Comparison of ENCODE assay signal across 8 cellular contexts in genomic region chr1:205229399-205229861, GRCh38. TPM values are rescaled to one million over a fixed set of nuclear protein-coding genes. Genes with fewer than 3 reads are reported as not detected.
A peak's percentile ranks its signal among the peaks of the same experiment; 100 is the strongest.
DNase-seq lines count a peak whose midpoint lies in the region; ATAC-seq and TF ChIP-seq lines count a peak whose summit lies in the region.

No MANE protein-coding gene starts in this region.

- DNase-seq in Calu3 (peak; percentile 68), Panc1 (ENCODE audit: low read depth, low spot score) (no peak), fibroblast of lung (ENCODE audit: low read depth in 2 of 2) (peak; percentile 53 to 78)
- peak; percentile 66 for DNase-seq in activated T-helper 1 cell treated with anti-CD3 and anti-CD28 coated beads, Interleukin-12 subunit alpha, Interleukin-12 subunit beta, Interleukin-2, Interleukin-4 antibody, amounts not matched to agents 30 ng/mL and 10 ng/mL and 1 ng/mL, durations not matched to agents 14 hours and 24 hours and 36 hours (ENCODE audit: low spot score)

- POLR2A ChIA-PET in Panc1 (lab: Charles Lee): interaction anchor here (0.7 kb wide), 1 partner anchor 9 kb away, joined by 8 read pairs; no protein-coding TSS in a partner anchor

- H3K9ac ChIP-seq in fibroblast of lung (ENCODE audit: insufficient read depth, low read length): no peak overlapping the region

- H3K4me3 ChIP-seq in Panc1 (ENCODE audit: low read depth in 2 of 2, low read length in 2 of 2) (peak overlapping the region; percentile 59 to 70), fibroblast of lung (replicated peaks in 1 of 4; ENCODE audit: control extremely low read depth in 1 of 4, insufficient read depth in 1 of 4, low read depth in 3 of 4, low read length in 4 of 4) (peak overlapping the region in 2 of 4 experiments; percentile 16 to 76)

- no peak for TF ChIP-seq EP300 in Ishikawa (IDR thresholded peaks at IDR 0.05; ENCODE audit: borderline replicate concordance)

- no peaks in the 10 kb centered on the region for H3K36me3 ChIP-seq in Panc1 (ENCODE audit: control insufficient read depth, insufficient read depth, low read length)
- H3K36me3 ChIP-seq in fibroblast of lung (ENCODE audit: control insufficient read depth, insufficient read depth, low read length): no peaks in the 10 kb centered on the region

- no peaks in the 10 kb centered on the region; the same call in 1 of the 2 replicates for H3K27me3 ChIP-seq in Panc1 (ENCODE audit: control insufficient read depth, insufficient read depth, low read length)
- H3K27me3 ChIP-seq in fibroblast of lung (ENCODE audit: control insufficient read depth, insufficient read depth, low read length): no peaks in the 10 kb centered on the region

- H3K4me1 ChIP-seq in Panc1 (ENCODE audit: control insufficient read depth, insufficient read depth, low read length) (peaks cover 9% of the 10 kb centered on the region), fibroblast of lung (ENCODE audit: control insufficient read depth, extremely low read depth, insufficient read depth, low read length) (peaks cover 4% of the 10 kb centered on the region)

- intact Hi-C loops in Calu3 (cut with micrococcal nuclease; ENCODE audit: unreplicated experiment) (loop anchor here (2.0 kb wide), 1 partner anchor 27 kb away; no protein-coding TSS in a partner anchor), Panc1 (cut with micrococcal nuclease; ENCODE audit: unreplicated experiment) (loop anchor here (1.0 to 5.0 kb wide), 2 partner anchors 27 to 107 kb away; partner anchors contain the start of gene RBBP5)
- intact Hi-C loops in activated T-helper 1 cell treated with anti-CD3 and anti-CD28 coated beads, Interleukin-12 subunit alpha, Interleukin-12 subunit beta, Interleukin-2, Interleukin-4 antibody, amounts not matched to agents 30 ng/mL and 10 ng/mL and 1 ng/mL, durations not matched to agents 14 hours and 24 hours and 36 hours (cut with micrococcal nuclease): loop anchor here (1.0 to 2.0 kb wide), 6 partner anchors 8 to 91 kb away; partner anchors contain the start of gene NUAK2

- ATAC-seq in Panc1: peak; percentile 73
- ATAC-seq in GM18498 (IDR thresholded peaks at IDR 0.05; ENCODE audit: unreplicated experiment): no peak

- peaks cover 5% of the 10 kb centered on the region for H3K27me3 Mint-ChIP-seq in Calu3 (ENCODE audit: unreplicated experiment)
- peaks cover 21% of the 10 kb centered on the region for H3K27me3 Mint-ChIP-seq in activated T-helper 1 cell treated with anti-CD3 and anti-CD28 coated beads, Interleukin-12 subunit alpha, Interleukin-12 subunit beta, Interleukin-2, Interleukin-4 antibody, amounts not matched to agents 30 ng/mL and 10 ng/mL and 1 ng/mL, durations not matched to agents 14 hours and 24 hours and 36 hours (ENCODE audit: insufficient read depth)
- H3K27me3 Mint-ChIP-seq in nephron (ENCODE audit: low read depth): peaks cover 9% of the 10 kb centered on the region

- peaks cover 28% of the 10 kb centered on the region for H3K4me1 Mint-ChIP-seq in Calu3 (ENCODE audit: low read depth, unreplicated experiment)
- peaks cover 63% of the 10 kb centered on the region for H3K4me1 Mint-ChIP-seq in activated T-helper 1 cell treated with anti-CD3 and anti-CD28 coated beads, Interleukin-12 subunit alpha, Interleukin-12 subunit beta, Interleukin-2, Interleukin-4 antibody, amounts not matched to agents 30 ng/mL and 10 ng/mL and 1 ng/mL, durations not matched to agents 14 hours and 24 hours and 36 hours (ENCODE audit: low read depth)
- peaks cover 55% of the 10 kb centered on the region for H3K4me1 Mint-ChIP-seq in nephron

- in situ Hi-C loops in Panc1 (cut with HindIII; ENCODE audit: low pct_unique_long_range_greater_than_20kb, low sequenced_read_pairs): no loop called here

- H3K4me3 Mint-ChIP-seq in Calu3 (ENCODE audit: low read depth, unreplicated experiment): peak overlapping the region; percentile 66
- peak overlapping the region; percentile 97 for H3K4me3 Mint-ChIP-seq in activated T-helper 1 cell treated with anti-CD3 and anti-CD28 coated beads, Interleukin-12 subunit alpha, Interleukin-12 subunit beta, Interleukin-2, Interleukin-4 antibody, amounts not matched to agents 30 ng/mL and 10 ng/mL and 1 ng/mL, durations not matched to agents 14 hours and 24 hours and 36 hours
- H3K4me3 Mint-ChIP-seq in nephron: peak overlapping the region; percentile 85 to 95 (median 91)

- H3K9me3 Mint-ChIP-seq in Calu3 (ENCODE audit: low read depth, unreplicated experiment) (no peaks in the 10 kb centered on the region), nephron (no peaks in the 10 kb centered on the region)
- H3K9me3 Mint-ChIP-seq in activated T-helper 1 cell treated with anti-CD3 and anti-CD28 coated beads, Interleukin-12 subunit alpha, Interleukin-12 subunit beta, Interleukin-2, Interleukin-4 antibody, amounts not matched to agents 30 ng/mL and 10 ng/mL and 1 ng/mL, durations not matched to agents 14 hours and 24 hours and 36 hours: no peaks in the 10 kb centered on the region

- no peak overlapping the region for H2AFZ ChIP-seq in fibroblast of lung (ENCODE audit: low read length)

- H3K27ac ChIP-seq in Panc1 (ENCODE audit: low read length) (no peak overlapping the region), fibroblast of lung (ENCODE audit: insufficient read depth, low read length) (no peak overlapping the region), temporal lobe (ENCODE audit: low read depth, low read length) (peak overlapping the region; percentile 91)

- CTCF ChIA-PET in Calu3 (lab: Charles Lee): interaction anchor here (0.6 to 3.8 kb wide), 10 partner anchors 18 to 285 kb away, joined by 3 to 39 read pairs (median 4); no protein-coding TSS in a partner anchor
- CTCF ChIA-PET in Panc1 (lab: Charles Lee): interaction anchor here (0.5 to 3.0 kb wide), 15 partner anchors 15 to 860 kb away, joined by 3 to 28 read pairs (median 5); partner anchors contain the start of gene NUAK2

- TF ChIP-seq CTCF in Calu3 (IDR thresholded peaks at IDR 0.05; ENCODE audit: unreplicated experiment) (peak; percentile 8), Panc1 (IDR thresholded peaks at IDR 0.05) (peak; percentile 68), fibroblast of lung (conservative IDR thresholded peaks at IDR 0.05 in 1 of 2, IDR thresholded peaks at IDR 0.05 in 1 of 2; ENCODE audit: low read depth in 1 of 2, low read length in 2 of 2) (peak in 1 of 2 donors; percentile 20), nephron (IDR thresholded peaks at IDR 0.05; ENCODE audit: unreplicated experiment in 3 of 3) (no peak)

- BruUV-seq in Calu3 (replicated peaks; lab: Mats Ljungman, UMichigan) (no TSS peak), Panc1 (replicated peaks; lab: Mats Ljungman, UMichigan) (no TSS peak)

- no peak overlapping the region for H3K27ac Mint-ChIP-seq in Calu3 (ENCODE audit: unreplicated experiment)
- H3K27ac Mint-ChIP-seq in activated T-helper 1 cell treated with anti-CD3 and anti-CD28 coated beads, Interleukin-12 subunit alpha, Interleukin-12 subunit beta, Interleukin-2, Interleukin-4 antibody, amounts not matched to agents 30 ng/mL and 10 ng/mL and 1 ng/mL, durations not matched to agents 14 hours and 24 hours and 36 hours: peak overlapping the region; percentile 93
- H3K27ac Mint-ChIP-seq in nephron: peak overlapping the region; percentile 27 to 58 (median 33)

- H3K36me3 Mint-ChIP-seq in Calu3 (ENCODE audit: insufficient read depth, unreplicated experiment) (peaks cover 11% of the 10 kb centered on the region), nephron (ENCODE audit: low read depth) (no peaks in the 10 kb centered on the region)
- peaks cover 5% of the 10 kb centered on the region for H3K36me3 Mint-ChIP-seq in activated T-helper 1 cell treated with anti-CD3 and anti-CD28 coated beads, Interleukin-12 subunit alpha, Interleukin-12 subunit beta, Interleukin-2, Interleukin-4 antibody, amounts not matched to agents 30 ng/mL and 10 ng/mL and 1 ng/mL, durations not matched to agents 14 hours and 24 hours and 36 hours (ENCODE audit: low read depth)

- H3K9me3 ChIP-seq in Panc1 (ENCODE audit: control insufficient read depth, insufficient read depth, low read depth, low read length): no peaks in the 10 kb centered on the region
- no peaks in the 10 kb centered on the region for H3K9me3 ChIP-seq in fibroblast of lung (ENCODE audit: control insufficient read depth, insufficient read depth, low read depth, low read length)

- no peaks in the 10 kb centered on the region for H4K20me1 ChIP-seq in fibroblast of lung (ENCODE audit: control insufficient read depth, extremely low read depth, insufficient read depth, low read length)

- H3K79me2 ChIP-seq in fibroblast of lung (ENCODE audit: control insufficient read depth, insufficient read depth, low read length): no peaks in the 10 kb centered on the region

- H3K4me2 ChIP-seq in fibroblast of lung (ENCODE audit: extremely low read depth, insufficient read depth, low read length): peak overlapping the region; percentile 3

- peak; percentile 64 for TF ChIP-seq RAD21 in Ishikawa (IDR thresholded peaks at IDR 0.05; ENCODE audit: low read depth)

TF ChIP-seq in Ishikawa, 13 proteins besides CTCF, POLR2A, EP300 and RAD21:
- TF ChIP-seq TAF1 (IDR thresholded peaks at IDR 0.05; ENCODE audit: low read depth) (no peak), EGR1 (IDR thresholded peaks at IDR 0.05) (peak; percentile 34; the same call in 1 of the 2 replicates)
- TF ChIP-seq, protein P1, sequence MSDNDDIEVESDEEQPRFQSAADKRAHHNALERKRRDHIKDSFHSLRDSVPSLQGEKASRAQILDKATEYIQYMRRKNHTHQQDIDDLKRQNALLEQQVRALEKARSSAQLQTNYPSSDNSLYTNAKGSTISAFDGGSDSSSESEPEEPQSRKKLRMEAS (IDR thresholded peaks at IDR 0.05): no peak
TF ChIP-seq in Ishikawa: peak in this region for 1.

RNA-seq across cellular contexts. Expression of gene TMCC2, which starts 1.7 kb away (rescaled TPM):
- total RNA-seq in Calu3 (2022) (0.33 and 0.37 TPM in 2 replicates), Panc1 (2021; ENCODE audit: unreplicated experiment) (3.1 TPM), fibroblast of lung (4.1 and 6.9 TPM in 2 replicates), temporal lobe (27.5 TPM)
- polyA plus RNA-seq in Panc1 (2012; ENCODE audit: insufficient read length): 4.6 TPM
- total RNA-seq in activated T-helper 1 cell treated with anti-CD3 and anti-CD28 coated beads, Interleukin-12 subunit alpha, Interleukin-12 subunit beta, Interleukin-2, Interleukin-4 antibody, amounts not matched to agents 30 ng/mL and 10 ng/mL and 1 ng/mL, durations not matched to agents 14 hours and 24 hours and 36 hours: 25.0 and 25.2 TPM in 2 replicates
- 2.3 and 2.5 TPM in 2 replicates for polyA plus RNA-seq in fibroblast of lung
- 2.9 and 3.3 TPM in 2 replicates for polyA plus RNA-seq in fibroblast of lung (2012)
- 3.8 and 9.3 TPM in 2 replicates for polyA minus RNA-seq in fibroblast of lung (ENCODE audit: low replicate concordance)

RNA-seq across cellular contexts. Expression of gene DSTYK, which starts 17.9 kb away (rescaled TPM):
- 8.3 and 8.6 TPM in 2 replicates for total RNA-seq in Calu3 (2022)
- 11.3 TPM for total RNA-seq in Panc1 (2021; ENCODE audit: unreplicated experiment)
- polyA plus RNA-seq in Panc1 (2012; ENCODE audit: insufficient read length): 6.3 TPM
- total RNA-seq in activated T-helper 1 cell treated with anti-CD3 and anti-CD28 coated beads, Interleukin-12 subunit alpha, Interleukin-12 subunit beta, Interleukin-2, Interleukin-4 antibody, amounts not matched to agents 30 ng/mL and 10 ng/mL and 1 ng/mL, durations not matched to agents 14 hours and 24 hours and 36 hours: 34.2 and 35.9 TPM in 2 replicates
- total RNA-seq in fibroblast of lung: 24.9 and 42.6 TPM in 2 replicates
- polyA plus RNA-seq in fibroblast of lung: 20.6 and 24.5 TPM in 2 replicates
- 13.4 and 17.6 TPM in 2 replicates for polyA plus RNA-seq in fibroblast of lung (2012)
- polyA minus RNA-seq in fibroblast of lung (ENCODE audit: low replicate concordance): 11.4 and 14.1 TPM in 2 replicates
- 19.4 TPM for total RNA-seq in temporal lobe

Comparison
In these comparisons a context has a peak if more than half of its experiments do, and no peak if none do; other contexts are left out.
1. CTCF ChIP-seq: peak in Calu3 (single experiment) and Panc1 (single experiment); none in nephron (0 of 3).
2. Peak in every context shown above with its lines, with median percentiles within 50 percentile points of each other: H3K4me3 Mint-ChIP-seq.